Comparison of ENCODE assay signal across 8 cellular contexts in genomic region chr10:103691723-103692380, GRCh38.
DNase-seq lines count a peak whose midpoint lies in the region; ATAC-seq, FAIRE-seq and TF ChIP-seq lines count a peak whose summit lies in the region.

No MANE protein-coding gene starts in this region.

- peaks cover 2% of the 10 kb centered on the region for H3K27me3 ChIP-seq in astrocyte (ENCODE audit: insufficient read depth, low read length)
- peaks cover 0 to 32% (median 0%) of the 10 kb centered on the region in 3 donors for H3K27me3 ChIP-seq in stomach

- FAIRE-seq in A549 (lab: Jason Lieb, UNC), result no peak
- FAIRE-seq in astrocyte (lab: Jason Lieb, UNC), result no peak

- H3K9ac ChIP-seq in astrocyte (ENCODE audit: low read length), result no peak overlapping the region

- H3K27ac Mint-ChIP-seq in astrocyte (ENCODE audit: unreplicated experiment), result no peak overlapping the region

- no peak for ATAC-seq in A549
- peak; percentile 26 for ATAC-seq in GM19043 (IDR thresholded peaks at IDR 0.05; ENCODE audit: low read depth, unreplicated experiment)
- peak; percentile 7 for ATAC-seq in HG03097 (IDR thresholded peaks at IDR 0.05; ENCODE audit: low FRiP score, unreplicated experiment)
- no peak for ATAC-seq in Right ventricle myocardium superior (ENCODE audit: poor library complexity)

- no peak for TF ChIP-seq POLR2A in A549 (IDR thresholded peaks at IDR 0.05; ENCODE audit: low read length)
- TF ChIP-seq POLR2A in stomach (IDR thresholded peaks at IDR 0.05), result no peak

- peaks cover 3% of the 10 kb centered on the region for H3K79me2 ChIP-seq in astrocyte (ENCODE audit: insufficient read depth, low read length)

- peaks cover 19% of the 10 kb centered on the region for H3K4me1 Mint-ChIP-seq in astrocyte (ENCODE audit: low read depth, unreplicated experiment)

- no peak for TF ChIP-seq RAD21 in A549 (conservative IDR thresholded peaks at IDR 0.05 in 1 of 2, IDR thresholded peaks at IDR 0.05 in 1 of 2)

- H2AFZ ChIP-seq in astrocyte (ENCODE audit: low read depth, low read length), result no peak overlapping the region

- TF ChIP-seq CTCF in A549 (IDR thresholded peaks at IDR 0.05) (no peak), astrocyte (IDR thresholded peaks at IDR 0.05; ENCODE audit: insufficient read depth, low read depth, low read length) (no peak), stomach (IDR thresholded peaks at IDR 0.05) (no peak)

- H3K4me2 ChIP-seq in A549 (peak overlapping the region; percentile 95), astrocyte (ENCODE audit: low read length) (peak overlapping the region; percentile 88)

- 78% methylated on average over 10 of the region's 12 CpGs for WGBS in A549 (ENCODE audit: missing lambda C conversion rate)
- 66 to 82% (median 79%) methylated on average over 11 to 12 of the region's 12 CpGs for WGBS in stomach, 5 donors

- no peak for DNase-seq in A549 (ENCODE audit: low read depth in 1 of 2, low spot score in 1 of 2)
- DNase-seq in astrocyte (ENCODE audit: low read depth), result no peak
- no peak for DNase-seq in stomach
- no peak for DNase-seq in NCI-H1436 treated with DMSO at 0.1 percent for 48 hours (lab: John Stamatoyannopoulos, UW)
- DNase-seq in Right ventricle myocardium superior, result no peak
- no peak for DNase-seq in stimulated activated CD4-positive, alpha-beta T cell treated with anti-CD3 and anti-CD28 coated beads, Interleukin-2, amount 100 ng/mL, for 48 hours

- no peak overlapping the region for H3K4me3 ChIP-seq in A549
- H3K4me3 ChIP-seq in astrocyte (ENCODE audit: insufficient read depth, low read depth, low read length), result no peak overlapping the region
- H3K4me3 ChIP-seq in stomach, result peak overlapping the region in 3 of 4 donors; percentile 34 to 48 (median 43)

- H3K27me3 Mint-ChIP-seq in astrocyte (ENCODE audit: low read depth, unreplicated experiment), result peaks cover 20% of the 10 kb centered on the region

- no peak for TF ChIP-seq EP300 in A549 (IDR thresholded peaks at IDR 0.05)
- TF ChIP-seq EP300 in stomach (IDR thresholded peaks at IDR 0.05), result no peak

- POLR2A ChIA-PET in A549 (lab: Yijun Ruan, JAX), result no interaction called here

- peaks cover 22% of the 10 kb centered on the region for H4K20me1 ChIP-seq in astrocyte (ENCODE audit: insufficient read depth, low read length)

- H3K27ac ChIP-seq in A549 (peak overlapping the region in 1 of 2 experiments; percentile 91; a peak in 2 of 6 replicates), astrocyte (ENCODE audit: low read depth, low read length) (no peak overlapping the region), stomach (peak overlapping the region in 2 of 5 donors; percentile 35 to 42)

- H3K9me3 ChIP-seq in A549 (no peaks in the 10 kb centered on the region), astrocyte (ENCODE audit: insufficient read depth, low read depth, low read length) (no peaks in the 10 kb centered on the region), stomach (no peaks in the 10 kb centered on the region)

- CTCF ChIA-PET in A549 (lab: Yijun Ruan, JAX), result interaction anchor here (2.4 to 11.4 kb wide), 3 partner anchors 12 to 95 kb away, joined by 10 to 265 read pairs (median 14); no protein-coding TSS in a partner anchor

- H3K4me1 ChIP-seq in A549, result peaks cover 59% of the 10 kb centered on the region
- peaks cover 30% of the 10 kb centered on the region for H3K4me1 ChIP-seq in astrocyte (ENCODE audit: insufficient read depth, low read length)
- peaks cover 25 to 56% (median 35%) of the 10 kb centered on the region in 4 donors for H3K4me1 ChIP-seq in stomach

- H3K36me3 Mint-ChIP-seq in astrocyte (ENCODE audit: low read depth, unreplicated experiment), result peaks cover 4% of the 10 kb centered on the region

- intact Hi-C loops in stomach (cut with DNase I; ENCODE audit: low total_unique reads) (no loop called here), Right ventricle myocardium superior (cut with DNase I) (no loop called here)

- H3K4me3 Mint-ChIP-seq in astrocyte (ENCODE audit: unreplicated experiment), result peak overlapping the region; percentile 85

- H3K9me3 Mint-ChIP-seq in astrocyte (ENCODE audit: unreplicated experiment), result no peaks in the 10 kb centered on the region

- no peaks in the 10 kb centered on the region for H3K36me3 ChIP-seq in astrocyte (ENCODE audit: insufficient read depth, low read length)
- no peaks in the 10 kb centered on the region for H3K36me3 ChIP-seq in stomach

TF ChIP-seq in A549, 52 proteins besides CTCF, POLR2A, EP300 and RAD21:
- TF ChIP-seq MAZ (IDR thresholded peaks at IDR 0.05; ENCODE audit: borderline replicate concordance, low read depth, low read length), result no peak
- no peak for TF ChIP-seq TFCP2L1 (CRISPR knock-in tag; IDR thresholded peaks at IDR 0.05)
- TF ChIP-seq MYC (IDR thresholded peaks at IDR 0.05; ENCODE audit: borderline replicate concordance, low read length), result no peak
- TF ChIP-seq FOSL2 (IDR thresholded peaks at IDR 0.05), result no peak
- no peak for TF ChIP-seq FOSL2 (CRISPR knock-in tag; IDR thresholded peaks at IDR 0.05)
- no peak for TF ChIP-seq GATA3 (IDR thresholded peaks at IDR 0.05; ENCODE audit: borderline replicate concordance)
- TF ChIP-seq PBX3 (IDR thresholded peaks at IDR 0.05), result no peak
- TF ChIP-seq RFX5 (IDR thresholded peaks at IDR 0.05), result no peak
- TF ChIP-seq, protein P1, sequence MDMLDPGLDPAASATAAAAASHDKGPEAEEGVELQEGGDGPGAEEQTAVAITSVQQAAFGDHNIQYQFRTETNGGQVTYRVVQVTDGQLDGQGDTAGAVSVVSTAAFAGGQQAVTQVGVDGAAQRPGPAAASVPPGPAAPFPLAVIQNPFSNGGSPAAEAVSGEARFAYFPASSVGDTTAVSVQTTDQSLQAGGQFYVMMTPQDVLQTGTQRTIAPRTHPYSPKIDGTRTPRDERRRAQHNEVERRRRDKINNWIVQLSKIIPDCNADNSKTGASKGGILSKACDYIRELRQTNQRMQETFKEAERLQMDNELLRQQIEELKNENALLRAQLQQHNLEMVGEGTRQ (IDR thresholded peaks at IDR 0.05), result no peak
- TF ChIP-seq PHF8 (IDR thresholded peaks at IDR 0.05; ENCODE audit: borderline replicate concordance, low read depth), result no peak
- TF ChIP-seq FOSB (CRISPR knock-in tag; IDR thresholded peaks at IDR 0.05), result no peak
- no peak for TF ChIP-seq NFE2L2 (conservative IDR thresholded peaks at IDR 0.05; ENCODE audit: low read length)
- no peak for TF ChIP-seq HMGXB4 (CRISPR knock-in tag; IDR thresholded peaks at IDR 0.05; ENCODE audit: borderline replicate concordance)
- no peak for TF ChIP-seq ELK1 (IDR thresholded peaks at IDR 0.05; ENCODE audit: low read depth, low read length)
- TF ChIP-seq KDM1A (IDR thresholded peaks at IDR 0.05; ENCODE audit: low read depth), result no peak
- TF ChIP-seq SREBF2 (IDR thresholded peaks at IDR 0.05), result no peak

Comparison
In these comparisons a context has a peak if more than half of its experiments do, and no peak if none do; other contexts are left out.
1. ATAC-seq: peak in GM19043 (single experiment) and HG03097 (single experiment); none in A549 (0 of 2) and Right ventricle myocardium superior (single experiment).
2. H3K4me3 ChIP-seq: peak in stomach (3 of 4); none in A549 (single experiment) and astrocyte (single experiment).